ENCODE assay signal across 23 cellular contexts in genomic region chr14:84708865-84709264, GRCh38.
DNase-seq lines count a peak whose midpoint lies in the region; ATAC-seq, FAIRE-seq and TF ChIP-seq lines count a peak whose summit lies in the region.
"Had no signal": no experiment of that assay in that cellular context is flagged by ENCODE, and none has a peak within 500 bp of the region (broad histone marks: within the 10 kb centered on the region; RNA-seq: fewer than 3 reads in every experiment).

No MANE protein-coding gene starts in this region.

- no peak for FAIRE-seq in A549 (lab: Jason Lieb, UNC)
- FAIRE-seq: A204.1, GM12878, GM19239, H1 had no signal

- no peaks in the 10 kb centered on the region for H3K9me3 ChIP-seq in A549
- H3K9me3 ChIP-seq in SK-N-MC (ENCODE audit: low read depth, low read length) = no peaks in the 10 kb centered on the region
- no peaks in the 10 kb centered on the region for H3K9me3 ChIP-seq in uterus

- WGBS in A549 (ENCODE audit: missing lambda C conversion rate) = 19% methylated on average over 2 of the region's 2 CpGs

- H3K27ac Mint-ChIP-seq in activated T-cell treated with anti-CD3 and anti-CD28 coated beads, Interleukin-2, amount 50 U/mL, for 72 hours = no peak overlapping the region
- H3K27ac Mint-ChIP-seq: CD4-positive, alpha-beta memory T cell had no signal

- no peak for TF ChIP-seq CTCF in A549 (IDR thresholded peaks at IDR 0.05)
- no peak for TF ChIP-seq CTCF in uterus (IDR thresholded peaks at IDR 0.05)

- no peaks in the 10 kb centered on the region for H3K36me3 ChIP-seq in SK-N-MC (ENCODE audit: insufficient read depth, low read length)
- no peaks in the 10 kb centered on the region for H3K36me3 ChIP-seq in uterus

- no peak overlapping the region for H3K4me2 ChIP-seq in A549

- no peaks in the 10 kb centered on the region for H3K4me1 ChIP-seq in A549
- H3K4me1 ChIP-seq in uterus = no peaks in the 10 kb centered on the region

- POLR2A ChIA-PET in A549 (lab: Yijun Ruan, JAX) = no interaction called here

- H3K4me3 Mint-ChIP-seq in activated T-cell treated with anti-CD3 and anti-CD28 coated beads, Interleukin-2, amount 50 U/mL, for 72 hours = no peak overlapping the region
- H3K4me3 Mint-ChIP-seq: CD4-positive, alpha-beta memory T cell had no signal

- intact Hi-C loops in uterus (cut with DNase I; ENCODE audit: low total_unique reads) = no loop called here

- H3K9me3 Mint-ChIP-seq in activated T-cell treated with anti-CD3 and anti-CD28 coated beads, Interleukin-2, amount 50 U/mL, for 72 hours = peaks cover 12 to 16% of the 10 kb centered on the region in 2 donors

- DNase-seq in DMS79 treated with DMSO at 0.1 percent for 48 hours (lab: John Stamatoyannopoulos, UW) = peak; percentile 9
- no peak for DNase-seq in DMS79 (lab: John Stamatoyannopoulos, UW)
- no peak for DNase-seq in A549 (ENCODE audit: low read depth in 1 of 2, low spot score in 1 of 2)
- DNase-seq in SK-N-MC (ENCODE audit: low read depth, low spot score) = peak; percentile 87
- peak; percentile 2 for DNase-seq in renal cortical epithelial cell (ENCODE audit: low read depth)
- DNase-seq in activated T-cell treated with anti-CD3 and anti-CD28 coated beads, Interleukin-2, amount 50 U/mL, for 72 hours = no peak
- DNase-seq in uterus = no peak
- no peak for DNase-seq in activated CD4-positive, alpha-beta T cell treated with anti-CD3 and anti-CD28 coated beads, Interleukin-2, amount 50 U/mL, for 4 hours
- DNase-seq: C1 segment of cervical spinal cord; Calu3; CD4-positive, alpha-beta memory T cell; COR-L47; DMS53; EL; GDM1; GM23248; H7; HCEC 1CT had no signal

- no peaks in the 10 kb centered on the region for H3K27me3 Mint-ChIP-seq in activated T-cell treated with anti-CD3 and anti-CD28 coated beads, Interleukin-2, amount 50 U/mL, for 72 hours (ENCODE audit: low read depth)
- H3K27me3 Mint-ChIP-seq: CD4-positive, alpha-beta memory T cell had no signal

- H3K27me3 ChIP-seq in uterus = no peaks in the 10 kb centered on the region

- H3K9ac ChIP-seq in SK-N-MC (ENCODE audit: insufficient read length) = peak overlapping the region; percentile 74
- H3K9ac ChIP-seq: GM23248 had no signal

- no peak for TF ChIP-seq POLR2A in A549 (IDR thresholded peaks at IDR 0.05; ENCODE audit: low read length)
- no peak for TF ChIP-seq POLR2A in uterus (IDR thresholded peaks at IDR 0.05)

- H3K27ac ChIP-seq in A549 = no peak overlapping the region
- peak overlapping the region; percentile 96 for H3K27ac ChIP-seq in SK-N-MC
- H3K27ac ChIP-seq in uterus = no peak overlapping the region
- H3K27ac ChIP-seq: 22Rv1, GM23248 had no signal

- no peak for TF ChIP-seq RAD21 in A549 (conservative IDR thresholded peaks at IDR 0.05 in 1 of 2, IDR thresholded peaks at IDR 0.05 in 1 of 2)

- H3K4me3 ChIP-seq in A549 (no peak overlapping the region), SK-N-MC (peak overlapping the region; percentile 74), uterus (no peak overlapping the region)
- H3K4me3 ChIP-seq: GM12878, GM23248 had no signal

- H3K36me3 Mint-ChIP-seq in activated T-cell treated with anti-CD3 and anti-CD28 coated beads, Interleukin-2, amount 50 U/mL, for 72 hours (ENCODE audit: insufficient read depth in 2 of 2) = peaks cover 1 to 2% of the 10 kb centered on the region in 2 donors
- H3K36me3 Mint-ChIP-seq: CD4-positive, alpha-beta memory T cell had no signal

- ATAC-seq in A549 = no peak
- ATAC-seq in activated T-cell treated with anti-CD3 and anti-CD28 coated beads, Interleukin-2, amount 50 U/mL, for 72 hours (replicated peaks in 1 of 2) = no peak
- ATAC-seq: GM12878 had no signal

- no peaks in the 10 kb centered on the region for H3K4me1 Mint-ChIP-seq in activated T-cell treated with anti-CD3 and anti-CD28 coated beads, Interleukin-2, amount 50 U/mL, for 72 hours (ENCODE audit: low read depth)
- H3K4me1 Mint-ChIP-seq: CD4-positive, alpha-beta memory T cell had no signal

- CTCF ChIA-PET in A549 (lab: Yijun Ruan, JAX) = no interaction called here

- TF ChIP-seq EP300 in A549 (IDR thresholded peaks at IDR 0.05) = no peak

TF ChIP-seq in A549, 52 proteins besides CTCF, POLR2A, EP300 and RAD21:
- TF ChIP-seq CEBPB (IDR thresholded peaks at IDR 0.05) = no peak
- no peak for TF ChIP-seq HOXB13 (CRISPR knock-in tag; IDR thresholded peaks at IDR 0.05; ENCODE audit: low read depth)
- TF ChIP-seq HOXB5 (CRISPR knock-in tag; IDR thresholded peaks at IDR 0.05) = no peak
- TF ChIP-seq ZFP36 (IDR thresholded peaks at IDR 0.05; ENCODE audit: borderline replicate concordance, partially characterized antibody) = no peak
- TF ChIP-seq HDAC2 (IDR thresholded peaks at IDR 0.05) = no peak
- TF ChIP-seq MAFK (IDR thresholded peaks at IDR 0.05; ENCODE audit: partially characterized antibody) = peak; percentile 24
- no peak for TF ChIP-seq ATOH8 (CRISPR knock-in tag; IDR thresholded peaks at IDR 0.05; ENCODE audit: low read depth)
TF ChIP-seq in A549: peak in this region for 1.

Comparison
In these comparisons a context has a peak if more than half of its experiments do, and no peak if none do; other contexts are left out.
1. DNase-seq: peak in DMS79 treated with DMSO at 0.1 percent for 48 hours (single experiment), SK-N-MC (single experiment) and renal cortical epithelial cell (single experiment); none in DMS79 (single experiment), A549 (0 of 2), activated T-cell treated with anti-CD3 and anti-CD28 coated beads, Interleukin-2, amount 50 U/mL, for 72 hours (0 of 2), uterus (0 of 2) and activated CD4-positive, alpha-beta T cell treated with anti-CD3 and anti-CD28 coated beads, Interleukin-2, amount 50 U/mL, for 4 hours (0 of 2).